Comparison of ENCODE assay signal across 19 cellular contexts in the genomic region with DNA sequence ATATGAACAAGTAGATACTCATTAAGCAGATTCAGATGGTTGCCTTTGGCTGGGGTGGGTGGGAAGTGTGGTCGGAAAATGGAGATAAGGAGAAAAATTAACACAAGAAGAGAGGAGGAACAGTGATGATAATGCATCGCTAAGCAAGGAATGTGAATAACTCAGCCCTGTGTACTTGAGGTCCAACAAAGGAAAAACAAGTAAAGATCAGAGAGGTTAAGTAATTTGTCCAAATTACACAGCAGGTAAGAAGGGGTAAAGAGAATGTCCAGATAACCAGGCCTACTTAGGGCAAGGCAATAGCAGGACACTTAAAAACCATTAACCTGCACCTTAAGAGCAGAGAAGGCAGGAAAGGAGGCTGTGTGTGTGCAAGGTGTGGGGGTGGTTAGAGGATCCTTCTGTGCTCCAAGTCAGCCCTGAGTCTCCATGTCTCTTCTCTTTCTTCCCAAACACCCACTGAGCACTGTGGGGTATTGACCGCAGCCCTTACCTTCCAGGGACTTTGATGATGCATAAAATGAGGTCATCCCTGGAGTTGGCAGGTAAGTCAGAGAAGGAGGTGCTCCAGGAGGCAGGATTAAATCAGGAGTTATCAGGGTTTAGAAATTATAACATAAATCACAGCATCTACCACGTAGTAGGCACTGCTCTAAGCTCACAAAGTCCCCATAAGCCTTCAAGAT. TPM values are rescaled to one million over a fixed set of nuclear protein-coding genes. Genes with fewer than 3 reads are reported as not detected.
"Had no signal": no experiment of that assay in that cellular context is flagged by ENCODE, and none has a peak within 500 bp of the region (broad histone marks: within the 10 kb centered on the region; RNA-seq: fewer than 3 reads in every experiment).

No MANE protein-coding gene starts in this region.

RNA-seq across cellular contexts. Expression of a gene that starts 10.3 kb away (rescaled TPM):
- total RNA-seq: pulmonary artery endothelial cell had no signal
- polyA plus RNA-seq: naive thymus-derived CD4-positive, alpha-beta T cell; neural cell had no signal

RNA-seq across cellular contexts. Expression of a gene that starts 20.5 kb away (rescaled TPM):
- total RNA-seq: left ventricle myocardium inferior; lower leg skin; lung; mesenteric fat pad; mucosa of descending colon; myocyte; naive thymus-derived CD4-positive, alpha-beta T cell; natural killer cell treated with Interleukin-12 subunit alpha and Interleukin-12 subunit beta and Interleukin-15 and Interleukin-18, amount 100 ng/mL, for 72 hours; omental fat pad; ovary; pulmonary artery endothelial cell; right atrium auricular region; right lobe of liver; skeletal muscle tissue; tibial nerve; ureter; vagina had no signal
- polyA plus RNA-seq: immature natural killer cell; naive thymus-derived CD4-positive, alpha-beta T cell had no signal

RNA-seq across cellular contexts. Expression of a gene that starts 42.1 kb away (rescaled TPM):
- total RNA-seq: vagina had no signal
